In the genomic region with DNA sequence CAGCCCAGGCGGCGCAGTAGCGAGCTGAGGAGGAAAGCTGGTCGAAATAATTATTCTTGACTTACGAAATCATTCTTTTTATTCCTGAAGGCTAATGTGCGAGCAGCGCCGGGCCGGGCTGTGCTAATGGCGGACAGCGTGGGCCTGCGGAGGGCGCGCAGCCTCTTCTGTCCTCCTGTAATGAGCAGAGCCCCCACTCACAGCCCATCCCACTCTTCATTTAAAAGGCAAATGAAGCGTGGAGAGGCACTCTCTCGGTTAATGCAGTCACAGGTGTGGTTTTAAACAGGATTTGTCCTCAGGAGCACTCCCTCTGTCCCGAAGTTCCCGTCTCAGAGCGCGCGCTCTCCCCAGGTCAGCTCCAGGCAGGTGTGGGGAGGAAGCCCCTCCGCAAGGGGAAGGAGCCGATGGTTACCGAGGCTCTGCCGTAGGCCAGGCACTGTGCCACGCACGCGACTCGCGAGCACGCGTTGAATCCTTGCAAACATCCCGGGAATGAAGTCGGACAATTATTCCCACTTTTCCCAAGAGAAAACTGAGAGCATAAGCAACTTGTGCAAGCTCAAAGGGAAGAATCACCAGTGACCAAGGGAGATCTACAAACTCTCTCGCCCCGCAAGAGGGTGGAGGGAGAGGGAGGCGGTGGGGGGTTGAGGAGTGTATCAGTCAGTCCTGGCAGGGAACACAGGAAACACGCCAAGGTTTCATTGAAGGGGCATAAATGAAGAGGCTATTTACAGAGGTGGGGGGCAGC, we compare ENCODE assay signal across 8 cellular contexts. TPM values are rescaled to one million over a fixed set of nuclear protein-coding genes. Genes with fewer than 3 reads are reported as not detected.
DNase-seq lines count a peak whose midpoint lies in the region; ATAC-seq and TF ChIP-seq lines count a peak whose summit lies in the region.

No MANE protein-coding gene starts in this region.

- H3K4me1 Mint-ChIP-seq in Calu3 (ENCODE audit: low read depth, unreplicated experiment) (peaks cover 29% of the 10 kb centered on the region), progenitor cell of endocrine pancreas (ENCODE audit: low read depth) (peaks cover 16% of the 10 kb centered on the region)

- H3K4me3 Mint-ChIP-seq in Calu3 (ENCODE audit: low read depth, unreplicated experiment) (peak overlapping the region; percentile 57), progenitor cell of endocrine pancreas (ENCODE audit: low read depth) (peak overlapping the region; percentile 65)

- no peak overlapping the region for H3K4me3 ChIP-seq in NB4 (ENCODE audit: low read depth, low read length)

- BruUV-seq in Calu3 (replicated peaks; lab: Mats Ljungman, UMichigan), result no TSS peak

- H3K9me3 Mint-ChIP-seq in Calu3 (ENCODE audit: low read depth, unreplicated experiment) (no peaks in the 10 kb centered on the region), progenitor cell of endocrine pancreas (ENCODE audit: low read depth) (no peaks in the 10 kb centered on the region)

- H3K27me3 Mint-ChIP-seq in Calu3 (ENCODE audit: unreplicated experiment) (peaks cover 32% of the 10 kb centered on the region), progenitor cell of endocrine pancreas (peaks cover 30% of the 10 kb centered on the region)

- ATAC-seq in left cardiac atrium (peak; percentile 68 to 72), HG03025 (IDR thresholded peaks at IDR 0.05; ENCODE audit: low FRiP score, unreplicated experiment) (no peak)

- no peak for TF ChIP-seq POLR2A in NB4 (IDR thresholded peaks at IDR 0.05; ENCODE audit: extremely low read depth, insufficient read length)

- CTCF ChIA-PET in Calu3 (lab: Charles Lee), result interaction anchor here (0.6 to 0.7 kb wide), 2 partner anchors 129 to 412 kb away, joined by 3 read pairs; no protein-coding TSS in a partner anchor

- H3K27ac Mint-ChIP-seq in Calu3 (ENCODE audit: unreplicated experiment), result no peak overlapping the region
- H3K27ac Mint-ChIP-seq in progenitor cell of endocrine pancreas, result peak overlapping the region; percentile 82

- no peak for DNase-seq in Calu3
- DNase-seq in NB4 (ENCODE audit: low read depth), result peak; percentile 24
- peak; percentile 27 for DNase-seq in activated naive CD4-positive, alpha-beta T cell treated with anti-CD3 and anti-CD28 coated beads, Interleukin-2, amount 50 U/mL, for 16 hours
- DNase-seq in left cardiac atrium, result peak; percentile 44
- no peak for DNase-seq in progenitor cell of endocrine pancreas (ENCODE audit: low spot score, unreplicated experiment)
- no peak for DNase-seq in 8988T
- no peak for DNase-seq in iPS-NIHi11 (ENCODE audit: low spot score)

- intact Hi-C loops in Calu3 (cut with micrococcal nuclease; ENCODE audit: unreplicated experiment), result no loop called here
- intact Hi-C loops in left cardiac atrium (cut with DNase I), result no loop called here

- H3K36me3 Mint-ChIP-seq in Calu3 (ENCODE audit: insufficient read depth, unreplicated experiment) (no peaks in the 10 kb centered on the region), progenitor cell of endocrine pancreas (ENCODE audit: insufficient read depth) (no peaks in the 10 kb centered on the region)

- TF ChIP-seq CTCF in Calu3 (IDR thresholded peaks at IDR 0.05; ENCODE audit: unreplicated experiment) (no peak), NB4 (IDR thresholded peaks at IDR 0.05; ENCODE audit: low read depth, low read length) (no peak), progenitor cell of endocrine pancreas (IDR thresholded peaks at IDR 0.05; ENCODE audit: unreplicated experiment) (peak; percentile 11)

RNA-seq across cellular contexts. Expression of gene ZFAND3, which starts 35.5 kb away (rescaled TPM):
- total RNA-seq in Calu3 (2022) (75.0 and 80.5 TPM in 2 replicates), left cardiac atrium (10 to 100 TPM; 61.1 to 83.6 TPM), progenitor cell of endocrine pancreas (92.7 and 102 TPM in 2 replicates)

Comparison
In these comparisons a context has a peak if more than half of its experiments do, and no peak if none do; other contexts are left out.
1. DNase-seq: peak in NB4 (single experiment), activated naive CD4-positive, alpha-beta T cell treated with anti-CD3 and anti-CD28 coated beads, Interleukin-2, amount 50 U/mL, for 16 hours (single experiment) and left cardiac atrium (single experiment); none in Calu3 (single experiment), progenitor cell of endocrine pancreas (single experiment), 8988T (single experiment) and iPS-NIHi11 (single experiment).